Comparison of ENCODE assay signal across 2 cellular contexts in the genomic region with DNA sequence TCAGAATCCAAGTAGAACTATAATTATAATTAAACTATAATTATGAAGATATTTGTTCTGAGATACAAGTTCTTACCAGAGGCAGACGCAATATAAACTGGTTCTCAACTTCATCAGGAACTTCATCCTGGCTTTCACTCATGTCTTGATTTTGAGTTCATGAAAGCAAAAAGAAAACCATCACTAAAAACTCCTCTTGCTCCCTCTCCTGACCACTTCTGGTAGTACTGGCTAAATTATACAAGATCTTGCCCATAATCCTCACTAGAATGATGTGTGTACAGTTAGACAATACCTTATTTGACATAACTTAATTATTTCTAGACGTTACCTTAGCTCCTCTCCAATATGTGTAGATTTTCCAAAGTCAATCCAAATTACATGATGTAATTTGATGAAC.
A peak's percentile ranks its signal among the peaks of the same experiment; 100 is the strongest.
TF ChIP-seq lines count a peak whose summit lies in the region.

No MANE protein-coding gene starts in this region.

TF ChIP-seq in K562, 482 proteins besides CTCF, POLR2A, EP300 and RAD21:
- TF ChIP-seq MCM5 (IDR thresholded peaks at IDR 0.05; ENCODE audit: low read depth): no peak
- TF ChIP-seq SMC3 (conservative IDR thresholded peaks at IDR 0.05; ENCODE audit: insufficient read depth, low read depth, low read length): 0 out of 2 replicates have a peak, but pooled peaks have one; percentile 12

TF ChIP-seq in HepG2, 621 proteins besides CTCF, POLR2A, EP300 and RAD21:
- TF ChIP-seq, protein P1, sequence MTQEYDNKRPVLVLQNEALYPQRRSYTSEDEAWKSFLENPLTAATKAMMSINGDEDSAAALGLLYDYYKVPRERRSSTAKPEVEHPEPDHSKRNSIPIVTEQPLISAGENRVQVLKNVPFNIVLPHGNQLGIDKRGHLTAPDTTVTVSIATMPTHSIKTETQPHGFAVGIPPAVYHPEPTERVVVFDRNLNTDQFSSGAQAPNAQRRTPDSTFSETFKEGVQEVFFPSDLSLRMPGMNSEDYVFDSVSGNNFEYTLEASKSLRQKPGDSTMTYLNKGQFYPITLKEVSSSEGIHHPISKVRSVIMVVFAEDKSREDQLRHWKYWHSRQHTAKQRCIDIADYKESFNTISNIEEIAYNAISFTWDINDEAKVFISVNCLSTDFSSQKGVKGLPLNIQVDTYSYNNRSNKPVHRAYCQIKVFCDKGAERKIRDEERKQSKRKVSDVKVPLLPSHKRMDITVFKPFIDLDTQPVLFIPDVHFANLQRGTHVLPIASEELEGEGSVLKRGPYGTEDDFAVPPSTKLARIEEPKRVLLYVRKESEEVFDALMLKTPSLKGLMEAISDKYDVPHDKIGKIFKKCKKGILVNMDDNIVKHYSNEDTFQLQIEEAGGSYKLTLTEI (CRISPR knock-in tag; conservative IDR thresholded peaks at IDR 0.05): no peak
- TF ChIP-seq, protein P2, sequence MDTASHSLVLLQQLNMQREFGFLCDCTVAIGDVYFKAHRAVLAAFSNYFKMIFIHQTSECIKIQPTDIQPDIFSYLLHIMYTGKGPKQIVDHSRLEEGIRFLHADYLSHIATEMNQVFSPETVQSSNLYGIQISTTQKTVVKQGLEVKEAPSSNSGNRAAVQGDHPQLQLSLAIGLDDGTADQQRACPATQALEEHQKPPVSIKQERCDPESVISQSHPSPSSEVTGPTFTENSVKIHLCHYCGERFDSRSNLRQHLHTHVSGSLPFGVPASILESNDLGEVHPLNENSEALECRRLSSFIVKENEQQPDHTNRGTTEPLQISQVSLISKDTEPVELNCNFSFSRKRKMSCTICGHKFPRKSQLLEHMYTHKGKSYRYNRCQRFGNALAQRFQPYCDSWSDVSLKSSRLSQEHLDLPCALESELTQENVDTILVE (CRISPR knock-in tag; IDR thresholded peaks at IDR 0.05): no peak
- TF ChIP-seq NR2C2 (CRISPR knock-in tag; IDR thresholded peaks at IDR 0.05; ENCODE audit: borderline replicate concordance) (no peak), STAG1 (CRISPR knock-in tag; IDR thresholded peaks at IDR 0.05) (peak; percentile 32), FLYWCH1 (CRISPR knock-in tag; IDR thresholded peaks at IDR 0.05) (no peak), KDM6A (CRISPR knock-in tag; IDR thresholded peaks at IDR 0.05; ENCODE audit: low read depth) (no peak), ZNF335 (CRISPR knock-in tag; IDR thresholded peaks at IDR 0.05) (no peak)
- TF ChIP-seq, protein P3, sequence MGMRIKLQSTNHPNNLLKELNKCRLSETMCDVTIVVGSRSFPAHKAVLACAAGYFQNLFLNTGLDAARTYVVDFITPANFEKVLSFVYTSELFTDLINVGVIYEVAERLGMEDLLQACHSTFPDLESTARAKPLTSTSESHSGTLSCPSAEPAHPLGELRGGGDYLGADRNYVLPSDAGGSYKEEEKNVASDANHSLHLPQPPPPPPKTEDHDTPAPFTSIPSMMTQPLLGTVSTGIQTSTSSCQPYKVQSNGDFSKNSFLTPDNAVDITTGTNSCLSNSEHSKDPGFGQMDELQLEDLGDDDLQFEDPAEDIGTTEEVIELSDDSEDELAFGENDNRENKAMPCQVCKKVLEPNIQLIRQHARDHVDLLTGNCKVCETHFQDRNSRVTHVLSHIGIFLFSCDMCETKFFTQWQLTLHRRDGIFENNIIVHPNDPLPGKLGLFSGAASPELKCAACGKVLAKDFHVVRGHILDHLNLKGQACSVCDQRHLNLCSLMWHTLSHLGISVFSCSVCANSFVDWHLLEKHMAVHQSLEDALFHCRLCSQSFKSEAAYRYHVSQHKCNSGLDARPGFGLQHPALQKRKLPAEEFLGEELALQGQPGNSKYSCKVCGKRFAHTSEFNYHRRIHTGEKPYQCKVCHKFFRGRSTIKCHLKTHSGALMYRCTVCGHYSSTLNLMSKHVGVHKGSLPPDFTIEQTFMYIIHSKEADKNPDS (CRISPR knock-in tag; IDR thresholded peaks at IDR 0.05): no peak
- TF ChIP-seq, protein P4, sequence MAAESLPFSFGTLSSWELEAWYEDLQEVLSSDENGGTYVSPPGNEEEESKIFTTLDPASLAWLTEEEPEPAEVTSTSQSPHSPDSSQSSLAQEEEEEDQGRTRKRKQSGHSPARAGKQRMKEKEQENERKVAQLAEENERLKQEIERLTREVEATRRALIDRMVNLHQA (CRISPR knock-in tag; IDR thresholded peaks at IDR 0.05): no peak
